18 cellular contexts compared by ENCODE assay signal in the genomic region with DNA sequence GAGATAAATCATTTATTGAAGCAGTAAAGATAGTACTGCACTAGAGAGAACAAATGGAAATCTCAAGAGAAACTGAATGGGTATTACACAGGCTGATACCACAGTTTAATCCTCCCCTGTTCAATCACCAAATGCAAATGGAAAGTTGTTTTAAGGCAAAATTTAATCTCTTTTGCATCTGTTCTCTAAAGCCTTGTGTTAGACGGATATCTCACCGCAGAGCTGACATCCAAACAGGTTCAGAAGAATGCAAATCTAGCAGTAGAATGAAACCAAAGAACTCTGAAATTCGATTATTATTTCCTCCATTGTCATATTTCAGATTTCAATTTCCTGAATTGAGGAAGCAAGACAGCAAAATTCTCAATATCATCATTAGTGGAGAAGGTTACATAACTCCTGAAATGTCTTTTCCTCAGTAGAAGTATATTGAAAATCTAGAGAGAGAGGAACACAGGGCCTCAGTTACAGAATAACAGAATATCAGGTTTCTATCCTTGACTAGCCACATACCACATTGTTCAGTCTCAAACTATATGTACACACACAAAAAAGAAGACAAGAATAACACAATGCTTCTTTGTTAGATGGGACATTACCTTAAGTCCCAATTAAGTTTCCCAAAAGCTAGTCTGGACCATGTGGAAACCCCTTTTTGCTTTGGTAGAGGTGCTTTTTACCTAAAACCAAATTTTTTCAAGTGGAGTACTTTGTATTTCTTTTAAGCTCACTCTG.
"Had no signal": no experiment of that assay in that cellular context is flagged by ENCODE, and none has a peak within 500 bp of the region (broad histone marks: within the 10 kb centered on the region; RNA-seq: fewer than 3 reads in every experiment).

No MANE protein-coding gene starts in this region.

- H3K27ac ChIP-seq: left lung had no signal

- ATAC-seq: activated CD8-positive, alpha-beta memory T cell treated with anti-CD3 and anti-CD28 coated beads, Interleukin-2, amount 10 ng/mL, durations not matched to agents 7 days and 5 days; activated naive CD4-positive, alpha-beta T cell treated with anti-CD3 and anti-CD28 coated beads, Interleukin-2, amount 50 U/mL, for 72 hours; left lung; T-helper 17 cell had no signal

- H3K4me1 ChIP-seq: left lung had no signal

- H3K4me3 Mint-ChIP-seq: activated CD8-positive, alpha-beta memory T cell treated with anti-CD3 and anti-CD28 coated beads, Interleukin-2, amount 10 ng/mL, durations not matched to agents 7 days and 5 days; activated T-cell treated with anti-CD3 and anti-CD28 coated beads, Interleukin-2, amount 50 U/mL, for 24 hours; stimulated activated naive CD8-positive, alpha-beta T cell treated with anti-CD3 and anti-CD28 coated beads, Interleukin-15, Interleukin-2, amounts not matched to agents 100 ng/mL and 50 ng/mL, for 24 hours; T-helper 17 cell had no signal

- H3K9me3 ChIP-seq: left lung had no signal

- DNase-seq: activated CD4-positive, alpha-beta T cell treated with anti-CD3 and anti-CD28 coated beads for 1 hour; activated CD4-positive, alpha-beta T cell treated with anti-CD3 and anti-CD28 coated beads, Interleukin-2, amount 50 U/mL, for 48 hours; activated CD8-positive, alpha-beta memory T cell treated with anti-CD3 and anti-CD28 coated beads, Interleukin-2, amount 10 ng/mL, durations not matched to agents 7 days and 5 days; activated effector memory CD4-positive, alpha-beta T cell treated with anti-CD3 and anti-CD28 coated beads, Interleukin-2, amount 50 U/mL, for 16 hours; activated T-cell treated with anti-CD3 and anti-CD28 coated beads, Interleukin-2, amount 50 U/mL, for 24 hours; effector CD4-positive, alpha-beta T cell; foreskin melanocyte; islet precursor cell; left lung; mesenchymal stem cell; stimulated activated CD4-positive, alpha-beta T cell treated with anti-CD3 and anti-CD28 coated beads, Interleukin-2, amount 100 ng/mL, for 48 hours; T-helper 17 cell had no signal

- H3K27me3 ChIP-seq: left lung had no signal

- H3K4me3 ChIP-seq: left lung had no signal

- H3K9me3 Mint-ChIP-seq: activated naive CD4-positive, alpha-beta T cell treated with anti-CD3 and anti-CD28 coated beads, Interleukin-2, amount 50 U/mL, for 72 hours; activated T-cell treated with anti-CD3 and anti-CD28 coated beads, Interleukin-2, amount 50 U/mL, for 24 hours; stimulated activated naive CD8-positive, alpha-beta T cell treated with anti-CD3 and anti-CD28 coated beads, Interleukin-15, Interleukin-2, amounts not matched to agents 100 ng/mL and 50 ng/mL, for 24 hours had no signal

- H3K36me3 Mint-ChIP-seq: activated CD8-positive, alpha-beta memory T cell treated with anti-CD3 and anti-CD28 coated beads, Interleukin-2, amount 10 ng/mL, durations not matched to agents 7 days and 5 days; activated naive CD4-positive, alpha-beta T cell treated with anti-CD3 and anti-CD28 coated beads, Interleukin-2, amount 50 U/mL, for 72 hours had no signal

- H3K36me3 ChIP-seq: left lung had no signal

- H3K4me1 Mint-ChIP-seq: activated CD8-positive, alpha-beta memory T cell treated with anti-CD3 and anti-CD28 coated beads, Interleukin-2, amount 10 ng/mL, durations not matched to agents 7 days and 5 days had no signal

- H3K27ac Mint-ChIP-seq: activated CD8-positive, alpha-beta memory T cell treated with anti-CD3 and anti-CD28 coated beads, Interleukin-2, amount 10 ng/mL, durations not matched to agents 7 days and 5 days; activated naive CD4-positive, alpha-beta T cell treated with anti-CD3 and anti-CD28 coated beads, Interleukin-2, amount 50 U/mL, for 72 hours; activated T-cell treated with anti-CD3 and anti-CD28 coated beads, Interleukin-2, amount 50 U/mL, for 24 hours; stimulated activated naive CD8-positive, alpha-beta T cell treated with anti-CD3 and anti-CD28 coated beads, Interleukin-15, Interleukin-2, amounts not matched to agents 100 ng/mL and 50 ng/mL, for 24 hours; T-helper 17 cell had no signal

- FAIRE-seq: bronchial epithelial cell, endothelial cell of umbilical vein, TTC549, urothelium cell line had no signal
